Comparison of ENCODE assay signal across 1 cellular context in the genomic region with DNA sequence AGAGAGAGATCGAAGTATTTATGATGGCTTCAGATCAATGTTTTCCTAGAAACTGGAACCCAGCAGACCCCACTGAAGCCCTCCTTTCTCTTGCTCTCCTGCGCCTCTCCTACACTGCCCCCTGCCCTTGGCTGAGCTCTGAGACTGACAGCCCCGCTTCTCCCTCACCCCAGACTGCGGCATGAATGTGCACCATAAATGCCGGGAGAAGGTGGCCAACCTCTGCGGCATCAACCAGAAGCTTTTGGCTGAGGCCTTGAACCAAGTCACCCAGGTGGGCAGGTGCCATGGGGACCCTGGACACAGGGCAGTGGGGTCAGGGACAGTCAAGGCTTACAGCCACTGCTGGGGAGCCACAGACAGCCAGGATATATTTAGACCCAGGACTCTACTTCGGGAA.
A peak's percentile ranks its signal among the peaks of the same experiment; 100 is the strongest.
TF ChIP-seq lines count a peak whose summit lies in the region.

No MANE protein-coding gene starts in this region.

TF ChIP-seq in HepG2, 621 proteins besides CTCF, POLR2A, EP300 and RAD21:
- TF ChIP-seq POLR2G (IDR thresholded peaks at IDR 0.05; ENCODE audit: low read depth, low read length) (no peak), ZFAT (CRISPR knock-in tag; conservative IDR thresholded peaks at IDR 0.05) (no peak), AGO2 (optimal IDR thresholded peaks at IDR 0.05; ENCODE audit: low read depth, low read length) (peak; percentile 28), ZNF615 (CRISPR knock-in tag; IDR thresholded peaks at IDR 0.05; ENCODE audit: borderline replicate concordance) (no peak)
- TF ChIP-seq, protein P1, sequence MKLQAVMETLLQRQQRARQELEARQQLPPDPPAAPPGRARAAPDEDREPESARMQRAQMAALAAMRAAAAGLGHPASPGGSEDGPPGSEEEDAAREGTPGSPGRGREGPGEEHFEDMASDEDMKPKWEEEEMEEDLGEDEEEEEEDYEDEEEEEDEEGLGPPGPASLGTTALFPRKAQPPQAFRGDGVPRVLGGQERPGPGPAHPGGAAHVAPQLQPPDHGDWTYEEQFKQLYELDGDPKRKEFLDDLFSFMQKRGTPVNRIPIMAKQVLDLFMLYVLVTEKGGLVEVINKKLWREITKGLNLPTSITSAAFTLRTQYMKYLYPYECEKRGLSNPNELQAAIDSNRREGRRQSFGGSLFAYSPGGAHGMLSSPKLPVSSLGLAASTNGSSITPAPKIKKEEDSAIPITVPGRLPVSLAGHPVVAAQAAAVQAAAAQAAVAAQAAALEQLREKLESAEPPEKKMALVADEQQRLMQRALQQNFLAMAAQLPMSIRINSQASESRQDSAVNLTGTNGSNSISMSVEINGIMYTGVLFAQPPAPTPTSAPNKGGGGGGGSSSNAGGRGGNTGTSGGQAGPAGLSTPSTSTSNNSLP (IDR thresholded peaks at IDR 0.05; ENCODE audit: low read depth, low read length) = no peak
